Comparison of ENCODE assay signal across 11 cellular contexts in the genomic region with DNA sequence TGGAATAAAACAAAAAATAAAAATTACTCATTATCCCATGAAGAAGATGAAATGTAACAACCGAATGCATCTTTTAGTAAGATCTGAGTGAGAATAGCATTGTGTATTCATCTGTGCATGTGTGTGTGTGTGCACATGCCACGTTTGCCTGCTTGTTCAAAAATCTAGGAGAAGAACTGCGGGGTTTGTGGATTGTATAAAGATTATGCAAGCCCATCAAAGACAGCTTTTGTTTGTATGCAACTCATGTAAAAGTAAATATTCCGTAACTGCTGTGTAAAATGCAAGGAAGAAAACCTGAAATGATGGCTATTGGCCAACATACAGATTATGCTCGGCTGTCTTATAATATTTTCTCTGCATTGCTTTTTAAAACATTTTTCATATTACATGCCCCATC.
"Had no signal": no experiment of that assay in that cellular context is flagged by ENCODE, and none has a peak within 500 bp of the region (broad histone marks: within the 10 kb centered on the region; RNA-seq: fewer than 3 reads in every experiment).

No MANE protein-coding gene starts in this region.

- H3K9ac ChIP-seq: GM23248 had no signal

- DNase-seq: GM23248, GOT3, H7, H9, HCEC 1CT, HFFc6 had no signal

- H3K27ac ChIP-seq: GM23248 had no signal

- H3K9me3 ChIP-seq: HAP-1 had no signal

- H3K4me2 ChIP-seq: GM23338 had no signal

- H3K4me3 Mint-ChIP-seq: GM23338, H9, HFFc6 had no signal

- H3K36me3 ChIP-seq: HAP-1 had no signal

- H2AFZ ChIP-seq: GM23248, GM23338 had no signal

- ATAC-seq: GM23338, HCT116 had no signal

- H3K4me3 ChIP-seq: GM23248, GM23338, HAP-1 had no signal

- FAIRE-seq: H1, H54 had no signal

- H3K27ac Mint-ChIP-seq: GM23338, H9, HFFc6 had no signal
